In the genomic region with DNA sequence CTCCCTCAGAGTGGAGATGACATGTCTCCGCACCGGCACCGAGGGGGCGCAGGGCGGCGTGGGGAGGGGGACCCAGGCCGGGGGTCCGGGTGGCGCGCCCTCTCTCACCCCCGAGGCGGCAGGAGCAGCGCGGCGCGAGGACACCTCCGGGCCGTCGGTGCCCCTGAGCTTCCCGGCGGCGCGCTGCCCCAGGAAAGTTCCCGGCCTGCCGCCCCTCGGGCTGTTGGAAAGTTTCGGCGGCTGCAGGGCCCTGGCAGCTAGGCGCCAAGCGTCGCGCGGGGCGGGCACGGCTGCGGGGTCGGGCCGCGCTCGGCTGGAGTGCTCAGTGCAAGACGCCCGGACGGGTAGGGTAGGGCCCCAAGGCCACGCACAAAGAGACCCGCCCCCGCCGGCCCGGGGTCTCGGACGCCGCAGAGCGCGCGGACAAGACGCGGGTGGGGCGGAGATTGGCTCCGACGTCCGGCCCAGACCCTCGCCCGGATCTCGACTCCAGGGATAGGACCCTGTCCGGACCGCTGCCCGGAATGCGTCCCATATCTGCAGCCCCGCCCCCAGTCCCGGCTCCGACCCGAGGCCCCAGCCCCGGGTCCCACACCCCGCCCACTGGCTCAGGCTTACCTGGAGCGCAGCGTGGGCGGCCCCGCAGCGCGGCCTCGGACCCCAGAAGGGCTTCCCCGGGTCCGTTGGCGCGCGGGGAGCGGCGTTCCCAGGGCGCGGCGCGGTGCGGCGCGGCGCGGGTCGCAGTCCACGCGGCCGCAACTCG, we compare ENCODE assay signal across 8 cellular contexts. TPM values are rescaled to one million over a fixed set of nuclear protein-coding genes. Genes with fewer than 3 reads are reported as not detected.
DNase-seq lines count a peak whose midpoint lies in the region; ATAC-seq, FAIRE-seq and TF ChIP-seq lines count a peak whose summit lies in the region.

No MANE protein-coding gene starts in this region.

- H3K4me1 Mint-ChIP-seq in stimulated activated naive B cell treated with anti-CD40 and anti-IgM and Interleukin-4, amounts not matched to agents 10 μg/mL and 1 μg/mL and 100 μg/mL, for 72 hours = peaks cover 15 to 20% of the 10 kb centered on the region in 2 donors

- H4K20me1 ChIP-seq in DOHH2 (ENCODE audit: control insufficient read depth, insufficient read depth, low read depth, low read length) (no peaks in the 10 kb centered on the region), Loucy (ENCODE audit: insufficient read depth, low read length, poor library complexity, severe bottlenecking) (peaks cover under 1% of the 10 kb centered on the region), keratinocyte (ENCODE audit: control insufficient read depth, extremely low read depth, insufficient read depth, low read length) (no peaks in the 10 kb centered on the region)

- peak overlapping the region; percentile 31 for H3K9ac ChIP-seq in Loucy (ENCODE audit: low read depth, low read length, poor library complexity, severe bottlenecking)
- peak overlapping the region; percentile 28 for H3K9ac ChIP-seq in keratinocyte (ENCODE audit: control insufficient read depth, extremely low read depth, insufficient read depth, low read length)

- no peaks in the 10 kb centered on the region for H3K9me3 Mint-ChIP-seq in stimulated activated naive B cell treated with anti-CD40 and anti-IgM and Interleukin-4, amounts not matched to agents 10 μg/mL and 1 μg/mL and 100 μg/mL, for 72 hours

- TF ChIP-seq CTCF in DOHH2 (IDR thresholded peaks at IDR 0.05; ENCODE audit: low read depth, low read length, poor library complexity, severe bottlenecking) = no peak
- TF ChIP-seq CTCF in Loucy (conservative IDR thresholded peaks at IDR 0.05; ENCODE audit: low read length) = no peak
- TF ChIP-seq CTCF in astrocyte of the cerebellum (IDR thresholded peaks at IDR 0.05; ENCODE audit: low read depth, low read length, missing control alignments) = no peak
- TF ChIP-seq CTCF in keratinocyte (optimal IDR thresholded peaks at IDR 0.05 in 1 of 3, IDR thresholded peaks at IDR 0.05 in 1 of 3, conservative IDR thresholded peaks at IDR 0.05 in 1 of 3; ENCODE audit: extremely low read depth in 1 of 3, insufficient read depth in 2 of 3, low read length in 3 of 3) = no peak

- peaks cover 20% of the 10 kb centered on the region for H3K4me1 ChIP-seq in DOHH2 (ENCODE audit: control insufficient read depth, low read length)
- peaks cover 13% of the 10 kb centered on the region for H3K4me1 ChIP-seq in Loucy (ENCODE audit: insufficient read depth, low read length, poor library complexity, severe bottlenecking)
- H3K4me1 ChIP-seq in keratinocyte (ENCODE audit: control insufficient read depth, extremely low read depth, insufficient read depth, low read length) = peaks cover 10% of the 10 kb centered on the region

- FAIRE-seq in keratinocyte (lab: Jason Lieb, UNC) = no peak

- in situ Hi-C loops in astrocyte of the cerebellum (cut with HindIII; ENCODE audit: low sequenced_read_pairs) = no loop called here

- peak overlapping the region in 1 of 2 donors; percentile 86 for H3K4me3 Mint-ChIP-seq in stimulated activated naive B cell treated with anti-CD40 and anti-IgM and Interleukin-4, amounts not matched to agents 10 μg/mL and 1 μg/mL and 100 μg/mL, for 72 hours

- no peaks in the 10 kb centered on the region for H3K36me3 Mint-ChIP-seq in stimulated activated naive B cell treated with anti-CD40 and anti-IgM and Interleukin-4, amounts not matched to agents 10 μg/mL and 1 μg/mL and 100 μg/mL, for 72 hours

- H3K36me3 ChIP-seq in DOHH2 (ENCODE audit: control insufficient read depth, low read length) = peaks cover 2% of the 10 kb centered on the region; the same call in 1 of the 2 replicates
- no peaks in the 10 kb centered on the region for H3K36me3 ChIP-seq in Loucy (ENCODE audit: insufficient read depth, low read length)
- no peaks in the 10 kb centered on the region for H3K36me3 ChIP-seq in keratinocyte (ENCODE audit: control insufficient read depth in 2 of 2, extremely low read depth in 1 of 2, insufficient read depth in 2 of 2, low read length in 2 of 2)

- H3K4me3 ChIP-seq in DOHH2 (ENCODE audit: low read length) = peak overlapping the region; percentile 81
- H3K4me3 ChIP-seq in Loucy (ENCODE audit: low read length, poor library complexity, severe bottlenecking) = peak overlapping the region; percentile 73
- peak overlapping the region; percentile 51 for H3K4me3 ChIP-seq in astrocyte of the cerebellum (ENCODE audit: low read depth, low read length)
- peak overlapping the region; percentile 52 to 77 (median 75) for H3K4me3 ChIP-seq in keratinocyte (ENCODE audit: control insufficient read depth in 2 of 3, extremely low read depth in 1 of 3, insufficient read depth in 2 of 3, low read depth in 1 of 3, low read length in 3 of 3)

- H3K27ac Mint-ChIP-seq in stimulated activated naive B cell treated with anti-CD40 and anti-IgM and Interleukin-4, amounts not matched to agents 10 μg/mL and 1 μg/mL and 100 μg/mL, for 72 hours = no peak overlapping the region

- H3K4me2 ChIP-seq in DOHH2 (ENCODE audit: low read length) (peak overlapping the region; percentile 78), Loucy (ENCODE audit: low read depth, low read length, poor library complexity, severe bottlenecking) (peak overlapping the region; percentile 82), keratinocyte (ENCODE audit: control insufficient read depth, extremely low read depth, insufficient read depth, low read depth, low read length) (peak overlapping the region; percentile 79)

- H3K9me3 ChIP-seq in DOHH2 (ENCODE audit: control insufficient read depth, insufficient read depth, low read length) (no peaks in the 10 kb centered on the region), Loucy (ENCODE audit: insufficient read depth, low read depth, low read length) (no peaks in the 10 kb centered on the region), keratinocyte (ENCODE audit: control insufficient read depth, low read depth, low read length) (no peaks in the 10 kb centered on the region)

- ATAC-seq in stimulated activated naive B cell treated with anti-CD40 and anti-IgM and Interleukin-4, amounts not matched to agents 10 μg/mL and 1 μg/mL and 100 μg/mL, for 72 hours (replicated peaks) = peak in 1 of 2 donors; percentile 14
- ATAC-seq in GM18520 (IDR thresholded peaks at IDR 0.05; ENCODE audit: unreplicated experiment) (no peak), HG03378 (IDR thresholded peaks at IDR 0.05; ENCODE audit: unreplicated experiment) (no peak), HG02610 (IDR thresholded peaks at IDR 0.05; ENCODE audit: unreplicated experiment) (no peak)

- H3K79me2 ChIP-seq in DOHH2 (ENCODE audit: control insufficient read depth, low read length) (peaks cover 2% of the 10 kb centered on the region), Loucy (ENCODE audit: insufficient read depth, low read length) (peaks cover 2% of the 10 kb centered on the region), keratinocyte (ENCODE audit: control insufficient read depth, insufficient read depth, low read length) (peaks cover 1% of the 10 kb centered on the region)

- no peaks in the 10 kb centered on the region for H3K9me2 ChIP-seq in DOHH2 (replicated peaks; ENCODE audit: control insufficient read depth, low read length)
- H3K9me2 ChIP-seq in Loucy (replicated peaks; ENCODE audit: low read depth, low read length) = no peaks in the 10 kb centered on the region

- H3K27me3 ChIP-seq in DOHH2 (ENCODE audit: control insufficient read depth, low read length) (peaks cover 37% of the 10 kb centered on the region), Loucy (ENCODE audit: insufficient read depth, low read length, poor library complexity, severe bottlenecking) (peaks cover 19% of the 10 kb centered on the region), keratinocyte (ENCODE audit: control insufficient read depth, extremely low read depth, insufficient read depth, low read length) (peaks cover 12% of the 10 kb centered on the region)

- peaks cover 3% of the 10 kb centered on the region for H3K9me1 ChIP-seq in keratinocyte (ENCODE audit: control insufficient read depth, extremely low read depth, insufficient read depth, low read length)

- no peak overlapping the region for H3K27ac ChIP-seq in DOHH2 (ENCODE audit: low read depth, low read length)
- H3K27ac ChIP-seq in keratinocyte (ENCODE audit: control insufficient read depth, insufficient read depth, low read length) = no peak overlapping the region

- H3F3A ChIP-seq in DOHH2 (ENCODE audit: control insufficient read depth, insufficient read depth) = no peaks in the 10 kb centered on the region
- H3F3A ChIP-seq in Loucy (ENCODE audit: low read depth) = no peaks in the 10 kb centered on the region

- DNase-seq in astrocyte of the cerebellum (ENCODE audit: low read depth) = no peak
- DNase-seq in keratinocyte (ENCODE audit: low read depth, low spot score) = no peak
- peak; percentile 20 for DNase-seq in stimulated activated naive B cell treated with anti-CD40 and anti-IgM and Interleukin-4, amounts not matched to agents 10 μg/mL and 1 μg/mL and 100 μg/mL, for 72 hours

- dilution Hi-C loops in keratinocyte (cut with MboI; ENCODE audit: extremely low pct_ligation_motif_present, low sequenced_read_pairs) = no loop called here

- peak overlapping the region; percentile 91; the same call in 1 of the 2 replicates for H2AFZ ChIP-seq in Loucy (ENCODE audit: low read length)
- peak overlapping the region; percentile 63 for H2AFZ ChIP-seq in keratinocyte (ENCODE audit: control insufficient read depth, low read length)

- peaks cover 18 to 19% of the 10 kb centered on the region in 2 donors for H3K27me3 Mint-ChIP-seq in stimulated activated naive B cell treated with anti-CD40 and anti-IgM and Interleukin-4, amounts not matched to agents 10 μg/mL and 1 μg/mL and 100 μg/mL, for 72 hours

RNA-seq across cellular contexts. Expression of a gene that starts 0.5 kb away (rescaled TPM):
- polyA plus RNA-seq in keratinocyte = 5.3 to 8.4 TPM (median 5.7 TPM) in 3 replicates
- polyA plus RNA-seq in keratinocyte (2011; ENCODE audit: low read depth) = 5.3 TPM
- polyA plus RNA-seq in keratinocyte (2011; cell fraction: cytosol; rRNA removed) = 1.7 and 4.0 TPM in 2 replicates
- polyA plus RNA-seq in keratinocyte (2011; cell fraction: nucleus; rRNA removed) = 21.1 and 26.3 TPM in 2 replicates
- 8.2 TPM in 2 replicates for polyA plus RNA-seq in keratinocyte (2012; ENCODE audit: low replicate concordance)
- 4.3 to 14.6 TPM (median 5.1 TPM) in 3 replicates for polyA minus RNA-seq in keratinocyte
- 14.2 TPM for polyA minus RNA-seq in keratinocyte (2011; cell fraction: cytosol; rRNA and poly(A)+ RNA removed)
- polyA minus RNA-seq in keratinocyte (2011; cell fraction: nucleus; rRNA and poly(A)+ RNA removed) = 11.0 and 16.2 TPM in 2 replicates

RNA-seq across cellular contexts. Expression of a gene that starts 4.8 kb away (rescaled TPM):
- 20.1 to 30.7 TPM (median 28.1 TPM) in 3 replicates for polyA plus RNA-seq in keratinocyte
- polyA plus RNA-seq in keratinocyte (2011; ENCODE audit: low read depth) = 8.9 TPM
- polyA plus RNA-seq in keratinocyte (2011; cell fraction: cytosol; rRNA removed) = 23.4 and 27.4 TPM in 2 replicates
- 25.0 and 31.0 TPM in 2 replicates for polyA plus RNA-seq in keratinocyte (2011; cell fraction: nucleus; rRNA removed)
- 13.8 and 20.3 TPM in 2 replicates for polyA plus RNA-seq in keratinocyte (2012; ENCODE audit: low replicate concordance)
- polyA minus RNA-seq in keratinocyte = 53.7 to 73.9 TPM (median 69.5 TPM) in 3 replicates
- polyA minus RNA-seq in keratinocyte (2011; cell fraction: cytosol; rRNA and poly(A)+ RNA removed) = 33.0 TPM
- polyA minus RNA-seq in keratinocyte (2011; cell fraction: nucleus; rRNA and poly(A)+ RNA removed) = 11.0 and 15.4 TPM in 2 replicates
